In the genomic region with DNA sequence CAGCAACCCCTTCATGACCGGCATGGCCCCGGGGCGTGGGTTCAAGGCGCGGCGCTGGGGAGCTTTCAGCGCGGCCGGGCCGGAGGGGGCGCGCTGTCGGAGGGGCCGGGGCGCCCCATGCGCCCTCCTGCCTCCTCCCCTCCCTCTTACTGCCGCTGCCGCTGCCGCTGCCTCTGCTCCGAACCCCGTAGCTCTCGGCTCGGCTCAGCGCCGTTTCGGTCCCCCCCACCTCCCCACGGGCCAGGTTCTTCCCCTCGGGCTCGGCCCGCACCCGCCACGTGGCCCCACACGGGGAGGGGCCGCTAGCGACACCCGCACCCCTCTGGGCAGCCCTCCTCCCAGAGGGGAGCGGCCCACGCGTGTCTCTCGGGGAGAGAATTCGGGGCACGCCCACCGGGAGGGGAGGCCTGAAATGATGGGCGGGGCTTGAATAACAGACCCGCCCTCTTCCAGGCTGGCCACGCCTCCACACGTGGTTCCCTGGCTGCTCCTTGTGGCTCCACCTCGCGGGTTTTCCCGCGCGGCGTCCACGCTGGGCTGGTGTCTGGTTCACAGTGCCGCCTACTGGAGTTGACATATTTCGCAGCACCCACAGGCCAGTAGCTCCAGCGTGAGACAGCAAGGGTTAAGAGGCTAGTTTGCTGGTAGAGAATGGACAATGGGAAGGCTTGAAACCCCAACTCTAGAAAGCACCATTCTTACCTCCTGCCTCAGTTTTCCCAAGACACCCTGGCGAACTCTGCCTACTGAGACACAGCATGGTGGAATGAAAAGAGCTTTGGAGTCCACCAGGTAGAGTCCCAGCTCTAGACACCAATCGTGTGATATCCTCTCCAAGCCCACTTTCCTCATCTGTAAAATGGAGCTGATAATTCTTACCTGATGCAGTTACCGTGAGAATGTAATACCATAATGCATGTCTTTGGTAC, we compare ENCODE assay signal across 1 cellular context.
TF ChIP-seq lines count a peak whose summit lies in the region.

A gene (minus strand): TSS at position 221 of the 929 bp plus-strand sequence. CDS start 197 bp downstream, at position 24.

TF ChIP-seq in HepG2, 621 proteins besides CTCF, POLR2A, EP300 and RAD21 (continued from another document and continues in another):
- TF ChIP-seq, protein P1, sequence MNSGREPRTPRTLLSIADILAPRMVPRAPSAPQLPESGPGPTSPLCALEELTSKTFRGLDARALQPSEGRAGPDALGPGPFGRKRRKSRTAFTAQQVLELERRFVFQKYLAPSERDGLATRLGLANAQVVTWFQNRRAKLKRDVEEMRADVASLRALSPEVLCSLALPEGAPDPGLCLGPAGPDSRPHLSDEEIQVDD (CRISPR knock-in tag; IDR thresholded peaks at IDR 0.05; ENCODE audit: borderline replicate concordance) = 0 out of 2 replicates have a peak, but pooled peaks have one; percentile 27
- TF ChIP-seq ZNF274 (CRISPR knock-in tag; IDR thresholded peaks at IDR 0.05) (0 out of 2 replicates have a peak, but pooled peaks have one; percentile 43), ATF7 (IDR thresholded peaks at IDR 0.05) (no peak), ATF7 (CRISPR knock-in tag; IDR thresholded peaks at IDR 0.05) (0 out of 2 replicates have a peak, but pooled peaks have one; percentile 19), XRCC5 (optimal IDR thresholded peaks at IDR 0.05; ENCODE audit: low read length) (peak; percentile 41), ZNF652 (CRISPR knock-in tag; IDR thresholded peaks at IDR 0.05; ENCODE audit: borderline replicate concordance, low read depth) (peak; percentile 96), YEATS4 (CRISPR knock-in tag; IDR thresholded peaks at IDR 0.05; ENCODE audit: borderline replicate concordance) (no peak), ZNF616 (CRISPR knock-in tag; IDR thresholded peaks at IDR 0.05; ENCODE audit: low read depth) (0 out of 2 replicates have a peak, but pooled peaks have one; percentile 30), HNRNPLL (IDR thresholded peaks at IDR 0.05; ENCODE audit: low read depth, low read length, poor library complexity, severe bottlenecking) (peak; percentile 35), REPIN1 (CRISPR knock-in tag; IDR thresholded peaks at IDR 0.05; ENCODE audit: borderline replicate concordance, low read depth) (peak; percentile 70; the same call in 1 of the 2 replicates), MXI1 (IDR thresholded peaks at IDR 0.05; ENCODE audit: borderline replicate concordance, low read depth, low read length) (peak; percentile 43; the same call in 1 of the 3 replicates), ZKSCAN5 (CRISPR knock-in tag; IDR thresholded peaks at IDR 0.05) (no peak), NFYB (CRISPR knock-in tag; IDR thresholded peaks at IDR 0.05) (no peak), EHMT2 (IDR thresholded peaks at IDR 0.05; ENCODE audit: borderline replicate concordance, low read depth, low read length) (peak; percentile 88; the same call in 1 of the 2 replicates), HDAC1 (CRISPR knock-in tag; IDR thresholded peaks at IDR 0.05) (peak; percentile 36; the same call in 1 of the 2 replicates), SRY (CRISPR knock-in tag; IDR thresholded peaks at IDR 0.05) (peak; percentile 60; the same call in 1 of the 2 replicates), TMF1 (CRISPR knock-in tag; IDR thresholded peaks at IDR 0.05; ENCODE audit: low read depth) (0 out of 2 replicates have a peak, but pooled peaks have one; percentile 49), ZNF12 (CRISPR knock-in tag; IDR thresholded peaks at IDR 0.05) (no peak), NONO (IDR thresholded peaks at IDR 0.05) (no peak), NONO (CRISPR knock-in tag; conservative IDR thresholded peaks at IDR 0.05) (0 out of 2 replicates have a peak, but pooled peaks have one; percentile 44), SP1 (IDR thresholded peaks at IDR 0.05) (no peak), SP1 (CRISPR knock-in tag; IDR thresholded peaks at IDR 0.05) (peak; percentile 73), ZBTB8A (CRISPR knock-in tag; IDR thresholded peaks at IDR 0.05; ENCODE audit: borderline replicate concordance, low read depth) (no peak), ZNF33B (CRISPR knock-in tag; IDR thresholded peaks at IDR 0.05) (0 out of 2 replicates have a peak, but pooled peaks have one; percentile 46), SALL1 (CRISPR knock-in tag; IDR thresholded peaks at IDR 0.05) (peak; percentile 57; the same call in 1 of the 2 replicates), ZNF615 (CRISPR knock-in tag; IDR thresholded peaks at IDR 0.05; ENCODE audit: borderline replicate concordance) (0 out of 2 replicates have a peak, but pooled peaks have one; percentile 50), MYC (CRISPR knock-in tag; IDR thresholded peaks at IDR 0.05; ENCODE audit: borderline replicate concordance) (peak; percentile 67; the same call in 1 of the 2 replicates), KDM4B (CRISPR knock-in tag; IDR thresholded peaks at IDR 0.05) (0 out of 2 replicates have a peak, but pooled peaks have one; percentile 52), U2AF1 (optimal IDR thresholded peaks at IDR 0.05; ENCODE audit: low read depth, low read length) (no peak), NR2C2 (CRISPR knock-in tag; IDR thresholded peaks at IDR 0.05; ENCODE audit: borderline replicate concordance) (peak; percentile 32; the same call in 1 of the 2 replicates)
- TF ChIP-seq, protein P2, sequence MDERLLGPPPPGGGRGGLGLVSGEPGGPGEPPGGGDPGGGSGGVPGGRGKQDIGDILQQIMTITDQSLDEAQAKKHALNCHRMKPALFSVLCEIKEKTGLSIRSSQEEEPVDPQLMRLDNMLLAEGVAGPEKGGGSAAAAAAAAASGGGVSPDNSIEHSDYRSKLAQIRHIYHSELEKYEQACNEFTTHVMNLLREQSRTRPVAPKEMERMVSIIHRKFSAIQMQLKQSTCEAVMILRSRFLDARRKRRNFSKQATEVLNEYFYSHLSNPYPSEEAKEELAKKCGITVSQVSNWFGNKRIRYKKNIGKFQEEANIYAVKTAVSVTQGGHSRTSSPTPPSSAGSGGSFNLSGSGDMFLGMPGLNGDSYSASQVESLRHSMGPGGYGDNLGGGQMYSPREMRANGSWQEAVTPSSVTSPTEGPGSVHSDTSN (CRISPR knock-in tag; IDR thresholded peaks at IDR 0.05) = no peak
- TF ChIP-seq, protein P3, sequence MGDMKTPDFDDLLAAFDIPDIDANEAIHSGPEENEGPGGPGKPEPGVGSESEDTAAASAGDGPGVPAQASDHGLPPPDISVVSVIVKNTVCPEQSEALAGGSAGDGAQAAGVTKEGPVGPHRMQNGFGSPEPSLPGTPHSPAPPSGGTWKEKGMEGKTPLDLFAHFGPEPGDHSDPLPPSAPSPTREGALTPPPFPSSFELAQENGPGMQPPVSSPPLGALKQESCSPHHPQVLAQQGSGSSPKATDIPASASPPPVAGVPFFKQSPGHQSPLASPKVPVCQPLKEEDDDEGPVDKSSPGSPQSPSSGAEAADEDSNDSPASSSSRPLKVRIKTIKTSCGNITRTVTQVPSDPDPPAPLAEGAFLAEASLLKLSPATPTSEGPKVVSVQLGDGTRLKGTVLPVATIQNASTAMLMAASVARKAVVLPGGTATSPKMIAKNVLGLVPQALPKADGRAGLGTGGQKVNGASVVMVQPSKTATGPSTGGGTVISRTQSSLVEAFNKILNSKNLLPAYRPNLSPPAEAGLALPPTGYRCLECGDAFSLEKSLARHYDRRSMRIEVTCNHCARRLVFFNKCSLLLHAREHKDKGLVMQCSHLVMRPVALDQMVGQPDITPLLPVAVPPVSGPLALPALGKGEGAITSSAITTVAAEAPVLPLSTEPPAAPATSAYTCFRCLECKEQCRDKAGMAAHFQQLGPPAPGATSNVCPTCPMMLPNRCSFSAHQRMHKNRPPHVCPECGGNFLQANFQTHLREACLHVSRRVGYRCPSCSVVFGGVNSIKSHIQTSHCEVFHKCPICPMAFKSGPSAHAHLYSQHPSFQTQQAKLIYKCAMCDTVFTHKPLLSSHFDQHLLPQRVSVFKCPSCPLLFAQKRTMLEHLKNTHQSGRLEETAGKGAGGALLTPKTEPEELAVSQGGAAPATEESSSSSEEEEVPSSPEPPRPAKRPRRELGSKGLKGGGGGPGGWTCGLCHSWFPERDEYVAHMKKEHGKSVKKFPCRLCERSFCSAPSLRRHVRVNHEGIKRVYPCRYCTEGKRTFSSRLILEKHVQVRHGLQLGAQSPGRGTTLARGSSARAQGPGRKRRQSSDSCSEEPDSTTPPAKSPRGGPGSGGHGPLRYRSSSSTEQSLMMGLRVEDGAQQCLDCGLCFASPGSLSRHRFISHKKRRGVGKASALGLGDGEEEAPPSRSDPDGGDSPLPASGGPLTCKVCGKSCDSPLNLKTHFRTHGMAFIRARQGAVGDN (CRISPR knock-in tag; IDR thresholded peaks at IDR 0.05) = peak; percentile 65
- TF ChIP-seq, protein P4, sequence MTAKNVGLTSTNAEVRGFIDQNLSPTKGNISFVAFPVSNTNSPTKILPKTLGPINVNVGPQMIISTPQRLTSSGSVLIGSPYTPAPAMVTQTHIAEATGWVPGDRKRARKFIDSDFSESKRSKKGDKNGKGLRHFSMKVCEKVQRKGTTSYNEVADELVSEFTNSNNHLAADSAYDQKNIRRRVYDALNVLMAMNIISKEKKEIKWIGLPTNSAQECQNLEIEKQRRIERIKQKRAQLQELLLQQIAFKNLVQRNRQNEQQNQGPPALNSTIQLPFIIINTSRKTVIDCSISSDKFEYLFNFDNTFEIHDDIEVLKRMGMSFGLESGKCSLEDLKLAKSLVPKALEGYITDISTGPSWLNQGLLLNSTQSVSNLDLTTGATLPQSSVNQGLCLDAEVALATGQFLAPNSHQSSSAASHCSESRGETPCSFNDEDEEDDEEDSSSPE (CRISPR knock-in tag; IDR thresholded peaks at IDR 0.05) = peak; percentile 91
- TF ChIP-seq, protein P5, sequence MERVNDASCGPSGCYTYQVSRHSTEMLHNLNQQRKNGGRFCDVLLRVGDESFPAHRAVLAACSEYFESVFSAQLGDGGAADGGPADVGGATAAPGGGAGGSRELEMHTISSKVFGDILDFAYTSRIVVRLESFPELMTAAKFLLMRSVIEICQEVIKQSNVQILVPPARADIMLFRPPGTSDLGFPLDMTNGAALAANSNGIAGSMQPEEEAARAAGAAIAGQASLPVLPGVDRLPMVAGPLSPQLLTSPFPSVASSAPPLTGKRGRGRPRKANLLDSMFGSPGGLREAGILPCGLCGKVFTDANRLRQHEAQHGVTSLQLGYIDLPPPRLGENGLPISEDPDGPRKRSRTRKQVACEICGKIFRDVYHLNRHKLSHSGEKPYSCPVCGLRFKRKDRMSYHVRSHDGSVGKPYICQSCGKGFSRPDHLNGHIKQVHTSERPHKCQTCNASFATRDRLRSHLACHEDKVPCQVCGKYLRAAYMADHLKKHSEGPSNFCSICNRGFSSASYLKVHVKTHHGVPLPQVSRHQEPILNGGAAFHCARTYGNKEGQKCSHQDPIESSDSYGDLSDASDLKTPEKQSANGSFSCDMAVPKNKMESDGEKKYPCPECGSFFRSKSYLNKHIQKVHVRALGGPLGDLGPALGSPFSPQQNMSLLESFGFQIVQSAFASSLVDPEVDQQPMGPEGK (CRISPR knock-in tag; IDR thresholded peaks at IDR 0.05) = 0 out of 2 replicates have a peak, but pooled peaks have one; percentile 25
- TF ChIP-seq, protein P6, sequence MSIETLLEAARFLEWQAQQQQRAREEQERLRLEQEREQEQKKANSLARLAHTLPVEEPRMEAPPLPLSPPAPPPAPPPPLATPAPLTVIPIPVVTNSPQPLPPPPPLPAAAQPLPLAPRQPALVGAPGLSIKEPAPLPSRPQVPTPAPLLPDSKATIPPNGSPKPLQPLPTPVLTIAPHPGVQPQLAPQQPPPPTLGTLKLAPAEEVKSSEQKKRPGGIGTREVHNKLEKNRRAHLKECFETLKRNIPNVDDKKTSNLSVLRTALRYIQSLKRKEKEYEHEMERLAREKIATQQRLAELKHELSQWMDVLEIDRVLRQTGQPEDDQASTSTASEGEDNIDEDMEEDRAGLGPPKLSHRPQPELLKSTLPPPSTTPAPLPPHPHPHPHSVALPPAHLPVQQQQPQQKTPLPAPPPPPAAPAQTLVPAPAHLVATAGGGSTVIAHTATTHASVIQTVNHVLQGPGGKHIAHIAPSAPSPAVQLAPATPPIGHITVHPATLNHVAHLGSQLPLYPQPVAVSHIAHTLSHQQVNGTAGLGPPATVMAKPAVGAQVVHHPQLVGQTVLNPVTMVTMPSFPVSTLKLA (IDR thresholded peaks at IDR 0.05) = peak; percentile 66
- TF ChIP-seq, protein P7, sequence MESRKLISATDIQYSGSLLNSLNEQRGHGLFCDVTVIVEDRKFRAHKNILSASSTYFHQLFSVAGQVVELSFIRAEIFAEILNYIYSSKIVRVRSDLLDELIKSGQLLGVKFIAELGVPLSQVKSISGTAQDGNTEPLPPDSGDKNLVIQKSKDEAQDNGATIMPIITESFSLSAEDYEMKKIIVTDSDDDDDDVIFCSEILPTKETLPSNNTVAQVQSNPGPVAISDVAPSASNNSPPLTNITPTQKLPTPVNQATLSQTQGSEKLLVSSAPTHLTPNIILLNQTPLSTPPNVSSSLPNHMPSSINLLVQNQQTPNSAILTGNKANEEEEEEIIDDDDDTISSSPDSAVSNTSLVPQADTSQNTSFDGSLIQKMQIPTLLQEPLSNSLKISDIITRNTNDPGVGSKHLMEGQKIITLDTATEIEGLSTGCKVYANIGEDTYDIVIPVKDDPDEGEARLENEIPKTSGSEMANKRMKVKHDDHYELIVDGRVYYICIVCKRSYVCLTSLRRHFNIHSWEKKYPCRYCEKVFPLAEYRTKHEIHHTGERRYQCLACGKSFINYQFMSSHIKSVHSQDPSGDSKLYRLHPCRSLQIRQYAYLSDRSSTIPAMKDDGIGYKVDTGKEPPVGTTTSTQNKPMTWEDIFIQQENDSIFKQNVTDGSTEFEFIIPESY (CRISPR knock-in tag; IDR thresholded peaks at IDR 0.05) = 0 out of 2 replicates have a peak, but pooled peaks have one; percentile 30
- TF ChIP-seq, protein P8, sequence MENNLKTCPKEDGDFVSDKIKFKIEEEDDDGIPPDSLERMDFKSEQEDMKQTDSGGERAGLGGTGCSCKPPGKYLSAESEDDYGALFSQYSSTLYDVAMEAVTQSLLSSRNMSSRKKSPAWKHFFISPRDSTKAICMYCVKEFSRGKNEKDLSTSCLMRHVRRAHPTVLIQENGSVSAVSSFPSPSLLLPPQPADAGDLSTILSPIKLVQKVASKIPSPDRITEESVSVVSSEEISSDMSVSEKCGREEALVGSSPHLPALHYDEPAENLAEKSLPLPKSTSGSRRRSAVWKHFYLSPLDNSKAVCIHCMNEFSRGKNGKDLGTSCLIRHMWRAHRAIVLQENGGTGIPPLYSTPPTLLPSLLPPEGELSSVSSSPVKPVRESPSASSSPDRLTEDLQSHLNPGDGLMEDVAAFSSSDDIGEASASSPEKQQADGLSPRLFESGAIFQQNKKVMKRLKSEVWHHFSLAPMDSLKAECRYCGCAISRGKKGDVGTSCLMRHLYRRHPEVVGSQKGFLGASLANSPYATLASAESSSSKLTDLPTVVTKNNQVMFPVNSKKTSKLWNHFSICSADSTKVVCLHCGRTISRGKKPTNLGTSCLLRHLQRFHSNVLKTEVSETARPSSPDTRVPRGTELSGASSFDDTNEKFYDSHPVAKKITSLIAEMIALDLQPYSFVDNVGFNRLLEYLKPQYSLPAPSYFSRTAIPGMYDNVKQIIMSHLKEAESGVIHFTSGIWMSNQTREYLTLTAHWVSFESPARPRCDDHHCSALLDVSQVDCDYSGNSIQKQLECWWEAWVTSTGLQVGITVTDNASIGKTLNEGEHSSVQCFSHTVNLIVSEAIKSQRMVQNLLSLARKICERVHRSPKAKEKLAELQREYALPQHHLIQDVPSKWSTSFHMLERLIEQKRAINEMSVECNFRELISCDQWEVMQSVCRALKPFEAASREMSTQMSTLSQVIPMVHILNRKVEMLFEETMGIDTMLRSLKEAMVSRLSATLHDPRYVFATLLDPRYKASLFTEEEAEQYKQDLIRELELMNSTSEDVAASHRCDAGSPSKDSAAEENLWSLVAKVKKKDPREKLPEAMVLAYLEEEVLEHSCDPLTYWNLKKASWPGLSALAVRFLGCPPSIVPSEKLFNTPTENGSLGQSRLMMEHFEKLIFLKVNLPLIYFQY (CRISPR knock-in tag; IDR thresholded peaks at IDR 0.05; ENCODE audit: borderline replicate concordance) = no peak
